ENCODE assay signal across 17 cellular contexts in the genomic region with DNA sequence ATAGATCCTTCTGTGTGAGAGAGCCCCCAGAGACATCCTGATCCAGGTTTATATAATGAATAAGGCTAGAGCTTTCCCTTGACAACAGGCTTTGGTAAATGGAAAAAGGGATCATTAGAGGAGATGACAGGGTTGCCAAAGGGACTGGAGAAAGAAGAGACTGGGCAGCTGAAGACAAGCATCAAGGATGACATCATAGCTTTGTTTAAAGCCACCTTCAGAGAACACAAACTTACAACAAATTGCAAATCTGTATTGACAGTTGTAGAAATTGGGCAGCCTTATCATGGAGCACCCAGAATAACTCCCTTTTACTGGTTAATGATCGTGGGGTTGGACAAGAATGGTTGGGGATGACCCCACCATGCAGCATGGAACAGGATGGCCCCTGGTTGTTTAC. TPM values are rescaled to one million over a fixed set of nuclear protein-coding genes. Genes with fewer than 3 reads are reported as not detected.
DNase-seq lines count a peak whose midpoint lies in the region; ATAC-seq and TF ChIP-seq lines count a peak whose summit lies in the region.
"Had no signal": no experiment of that assay in that cellular context is flagged by ENCODE, and none has a peak within 500 bp of the region (broad histone marks: within the 10 kb centered on the region; RNA-seq: fewer than 3 reads in every experiment).

No MANE protein-coding gene starts in this region.

- H3K9me3 ChIP-seq in HEK293 (ENCODE audit: control insufficient read depth, insufficient read depth, low read depth, low read length) (no peaks in the 10 kb centered on the region), esophagus muscularis mucosa (no peaks in the 10 kb centered on the region)
- H3K9me3 ChIP-seq: A549, Caco-2 had no signal

- no peaks in the 10 kb centered on the region for H3K36me3 Mint-ChIP-seq in activated CD4-positive, alpha-beta T cell treated with anti-CD3 and anti-CD28 coated beads, Interleukin-2, amount 10 ng/mL, durations not matched to agents 24 days and 14 days (ENCODE audit: low read depth)
- H3K36me3 Mint-ChIP-seq in activated CD4-positive, alpha-beta T cell treated with anti-CD3 and anti-CD28 coated beads, Interleukin-2, amount 10 ng/mL, durations not matched to agents 7 days and 5 days (ENCODE audit: low read depth), result no peaks in the 10 kb centered on the region
- H3K36me3 Mint-ChIP-seq: CD8-positive, alpha-beta T cell had no signal

- H3K27ac ChIP-seq in HEK293 (ENCODE audit: extremely low read depth, low read depth, low read length) (no peak overlapping the region), esophagus muscularis mucosa (replicated peaks in 1 of 4) (no peak overlapping the region)
- H3K27ac ChIP-seq: 22Rv1; A549; BLaER1 treated with 17β-estradiol and CSF1 and Interleukin-3, amounts not matched to agents 10 nM and 100 nM; C4-2B had no signal

- no peaks in the 10 kb centered on the region for H3K36me3 ChIP-seq in HEK293 (ENCODE audit: control insufficient read depth in 2 of 2, insufficient read depth in 1 of 2, low read length in 2 of 2)
- no peaks in the 10 kb centered on the region for H3K36me3 ChIP-seq in esophagus muscularis mucosa
- H3K36me3 ChIP-seq: BLaER1 treated with 17β-estradiol and CSF1 and Interleukin-3, amounts not matched to agents 10 nM and 100 nM had no signal

- no peak overlapping the region for H3K4me3 Mint-ChIP-seq in activated CD4-positive, alpha-beta T cell treated with anti-CD3 and anti-CD28 coated beads, Interleukin-2, amount 10 ng/mL, durations not matched to agents 24 days and 14 days
- no peak overlapping the region for H3K4me3 Mint-ChIP-seq in activated CD4-positive, alpha-beta T cell treated with anti-CD3 and anti-CD28 coated beads, Interleukin-2, amount 10 ng/mL, durations not matched to agents 7 days and 5 days
- H3K4me3 Mint-ChIP-seq: B cell; CD4-positive, alpha-beta T cell; CD8-positive, alpha-beta T cell had no signal

- no peaks in the 10 kb centered on the region for H3K9me3 Mint-ChIP-seq in activated CD4-positive, alpha-beta T cell treated with anti-CD3 and anti-CD28 coated beads, Interleukin-2, amount 10 ng/mL, durations not matched to agents 24 days and 14 days
- H3K9me3 Mint-ChIP-seq in activated CD4-positive, alpha-beta T cell treated with anti-CD3 and anti-CD28 coated beads, Interleukin-2, amount 10 ng/mL, durations not matched to agents 7 days and 5 days, result no peaks in the 10 kb centered on the region
- H3K9me3 Mint-ChIP-seq: CD4-positive, alpha-beta T cell; CD8-positive, alpha-beta T cell had no signal

- no peaks in the 10 kb centered on the region; the same call in 1 of the 2 replicates for H3K4me1 ChIP-seq in HEK293 (ENCODE audit: control insufficient read depth, insufficient read depth, low read length)
- H3K4me1 ChIP-seq in esophagus muscularis mucosa, result peaks cover 6 to 21% (median 20%) of the 10 kb centered on the region in 4 donors
- H3K4me1 ChIP-seq: A549; BLaER1 treated with 17β-estradiol and CSF1 and Interleukin-3, amounts not matched to agents 10 nM and 100 nM; Caco-2 had no signal

- no peak for TF ChIP-seq EP300 in esophagus muscularis mucosa (IDR thresholded peaks at IDR 0.05)

- no peak for ATAC-seq in HG02981 (IDR thresholded peaks at IDR 0.05; ENCODE audit: unreplicated experiment)
- ATAC-seq: A549; CD8-positive, alpha-beta T cell had no signal

- TF ChIP-seq POLR2A in esophagus muscularis mucosa (IDR thresholded peaks at IDR 0.05; ENCODE audit: low read depth), result no peak

- POLR2A ChIA-PET in activated CD4-positive, alpha-beta T cell treated with anti-CD3 and anti-CD28 coated beads, Interleukin-2, amount 10 ng/mL, durations not matched to agents 7 days and 5 days (lab: Charles Lee), result no interaction called here
- POLR2A ChIA-PET in HEK293 (lab: Yijun Ruan, JAX), result no interaction called here

- H3K27me3 ChIP-seq in esophagus muscularis mucosa, result peaks cover 0 to 23% (median 10%) of the 10 kb centered on the region in 4 donors
- H3K27me3 ChIP-seq: BLaER1 treated with 17β-estradiol and CSF1 and Interleukin-3, amounts not matched to agents 10 nM and 100 nM had no signal

- H3K27me3 Mint-ChIP-seq in activated CD4-positive, alpha-beta T cell treated with anti-CD3 and anti-CD28 coated beads, Interleukin-2, amount 10 ng/mL, durations not matched to agents 24 days and 14 days, result peaks cover 25% of the 10 kb centered on the region
- H3K27me3 Mint-ChIP-seq in activated CD4-positive, alpha-beta T cell treated with anti-CD3 and anti-CD28 coated beads, Interleukin-2, amount 10 ng/mL, durations not matched to agents 7 days and 5 days, result peaks cover 25% of the 10 kb centered on the region

- H3K4me3 ChIP-seq in HEK293 (ENCODE audit: low read depth, low read length) (no peak overlapping the region), esophagus muscularis mucosa (no peak overlapping the region)
- H3K4me3 ChIP-seq: A549; BLaER1 treated with 17β-estradiol and CSF1 and Interleukin-3, amounts not matched to agents 10 nM and 100 nM had no signal

- TF ChIP-seq CTCF in HEK293 (tag by site-specific recombination; IDR thresholded peaks at IDR 0.05) (no peak), esophagus muscularis mucosa (IDR thresholded peaks at IDR 0.05) (no peak)

- intact Hi-C loops in activated CD4-positive, alpha-beta T cell treated with anti-CD3 and anti-CD28 coated beads, Interleukin-2, amount 10 ng/mL, durations not matched to agents 24 days and 14 days (cut with micrococcal nuclease), result no loop called here
- intact Hi-C loops in esophagus muscularis mucosa (cut with DNase I), result no loop called here

- CTCF ChIA-PET in activated CD4-positive, alpha-beta T cell treated with anti-CD3 and anti-CD28 coated beads, Interleukin-2, amount 10 ng/mL, durations not matched to agents 7 days and 5 days (lab: Charles Lee), result no interaction called here
- CTCF ChIA-PET in HEK293 (lab: Yijun Ruan, JAX), result interaction anchor here (2.2 to 2.6 kb wide), 2 partner anchors 30 kb away, joined by 8 to 11 read pairs; no protein-coding TSS in a partner anchor

- no peaks in the 10 kb centered on the region for H3K4me1 Mint-ChIP-seq in activated CD4-positive, alpha-beta T cell treated with anti-CD3 and anti-CD28 coated beads, Interleukin-2, amount 10 ng/mL, durations not matched to agents 24 days and 14 days
- H3K4me1 Mint-ChIP-seq in activated CD4-positive, alpha-beta T cell treated with anti-CD3 and anti-CD28 coated beads, Interleukin-2, amount 10 ng/mL, durations not matched to agents 7 days and 5 days, result peaks cover 2% of the 10 kb centered on the region

- 75% methylated on average over 1 of the region's 1 CpG for WGBS in esophagus muscularis mucosa

- DNase-seq in activated CD4-positive, alpha-beta T cell treated with anti-CD3 and anti-CD28 coated beads, Interleukin-2, amount 10 ng/mL, durations not matched to agents 24 days and 14 days, result peak; percentile 9
- DNase-seq in activated CD4-positive, alpha-beta T cell treated with anti-CD3 and anti-CD28 coated beads, Interleukin-2, amount 10 ng/mL, durations not matched to agents 7 days and 5 days, result no peak
- peak; percentile 86 for DNase-seq in esophagus muscularis mucosa (ENCODE audit: extremely low spot score)
- DNase-seq: AML-193; Caco-2; Calu3; CD4-positive, alpha-beta T cell; CD8-positive, alpha-beta T cell; DMS79 treated with DMSO at 0.1 percent for 48 hours; GF-D8 had no signal

- H3K27ac Mint-ChIP-seq in activated CD4-positive, alpha-beta T cell treated with anti-CD3 and anti-CD28 coated beads, Interleukin-2, amount 10 ng/mL, durations not matched to agents 24 days and 14 days, result no peak overlapping the region
- H3K27ac Mint-ChIP-seq in activated CD4-positive, alpha-beta T cell treated with anti-CD3 and anti-CD28 coated beads, Interleukin-2, amount 10 ng/mL, durations not matched to agents 7 days and 5 days, result no peak overlapping the region
- H3K27ac Mint-ChIP-seq: B cell; CD4-positive, alpha-beta T cell; CD8-positive, alpha-beta T cell had no signal

TF ChIP-seq in HEK293, 187 proteins besides CTCF, POLR2A, EP300 and RAD21:
- TF ChIP-seq KLF7 (tag by site-specific recombination; IDR thresholded peaks at IDR 0.05; ENCODE audit: borderline replicate concordance), result no peak
- TF ChIP-seq, protein P1, sequence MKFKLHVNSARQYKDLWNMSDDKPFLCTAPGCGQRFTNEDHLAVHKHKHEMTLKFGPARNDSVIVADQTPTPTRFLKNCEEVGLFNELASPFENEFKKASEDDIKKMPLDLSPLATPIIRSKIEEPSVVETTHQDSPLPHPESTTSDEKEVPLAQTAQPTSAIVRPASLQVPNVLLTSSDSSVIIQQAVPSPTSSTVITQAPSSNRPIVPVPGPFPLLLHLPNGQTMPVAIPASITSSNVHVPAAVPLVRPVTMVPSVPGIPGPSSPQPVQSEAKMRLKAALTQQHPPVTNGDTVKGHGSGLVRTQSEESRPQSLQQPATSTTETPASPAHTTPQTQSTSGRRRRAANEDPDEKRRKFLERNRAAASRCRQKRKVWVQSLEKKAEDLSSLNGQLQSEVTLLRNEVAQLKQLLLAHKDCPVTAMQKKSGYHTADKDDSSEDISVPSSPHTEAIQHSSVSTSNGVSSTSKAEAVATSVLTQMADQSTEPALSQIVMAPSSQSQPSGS (tag by site-specific recombination; IDR thresholded peaks at IDR 0.05; ENCODE audit: low read depth), result peak; percentile 74; the same call in 1 of the 2 replicates

RNA-seq across cellular contexts. Expression of a gene that starts 3.7 kb away (rescaled TPM):
- not detected in 2 replicates for total RNA-seq in activated CD4-positive, alpha-beta T cell treated with anti-CD3 and anti-CD28 coated beads, Interleukin-2, amount 10 ng/mL, durations not matched to agents 24 days and 14 days
- not detected for total RNA-seq in activated CD4-positive, alpha-beta T cell treated with anti-CD3 and anti-CD28 coated beads, Interleukin-2, amount 10 ng/mL, durations not matched to agents 7 days and 5 days
- 1 to 10 TPM in 2 of 4 donors, under 1 TPM in 2; 0.84 to 2.1 (median 1.3) TPM for total RNA-seq in esophagus muscularis mucosa
- total RNA-seq: B cell; Calu3; CD4-positive, alpha-beta T cell; CD8-positive, alpha-beta T cell had no signal
